ENCODE assay signal across 1 cellular context in genomic region chr7:22696672-22697071, GRCh38.
TF ChIP-seq lines count a peak whose summit lies in the region.

No MANE protein-coding gene starts in this region.

TF ChIP-seq in K562, 482 proteins besides CTCF, POLR2A, EP300 and RAD21 (continued from another document):
- TF ChIP-seq PCBP2 (IDR thresholded peaks at IDR 0.05; ENCODE audit: low read depth, low read length, poor library complexity, severe bottlenecking) (no peak), KAT7 (CRISPR knock-in tag; IDR thresholded peaks at IDR 0.05; ENCODE audit: borderline replicate concordance) (no peak), SMARCC2 (IDR thresholded peaks at IDR 0.05; ENCODE audit: low read depth) (peak; percentile 19; the same call in 1 of the 2 replicates), RFX5 (IDR thresholded peaks at IDR 0.05; ENCODE audit: low read depth, low read length) (no peak), PTRF (tag; IDR thresholded peaks at IDR 0.05) (no peak), NCOA1 (IDR thresholded peaks at IDR 0.05; ENCODE audit: low read depth) (no peak), TFAP4 (CRISPR knock-in tag; IDR thresholded peaks at IDR 0.05; ENCODE audit: borderline replicate concordance) (no peak), NFATC3 (IDR thresholded peaks at IDR 0.05) (no peak), TCF7L2 (IDR thresholded peaks at IDR 0.05; ENCODE audit: low read depth, low read length) (no peak), SNRNP70 (optimal IDR thresholded peaks at IDR 0.05; ENCODE audit: low read depth, low read length) (no peak), SMARCB1 (IDR thresholded peaks at IDR 0.05; ENCODE audit: insufficient read length, low read depth) (no peak), DNMT1 (IDR thresholded peaks at IDR 0.05) (no peak), CCAR2 (IDR thresholded peaks at IDR 0.05; ENCODE audit: low read depth, low read length) (no peak), CBX1 (IDR thresholded peaks at IDR 0.05; ENCODE audit: low read depth) (no peak), HMGXB4 (CRISPR knock-in tag; IDR thresholded peaks at IDR 0.05) (no peak), FOXK1 (CRISPR knock-in tag; IDR thresholded peaks at IDR 0.05; ENCODE audit: borderline replicate concordance) (no peak), ETV1 (tag; conservative IDR thresholded peaks at IDR 0.05; ENCODE audit: low read depth) (no peak), CREB1 (IDR thresholded peaks at IDR 0.05) (no peak), CREB1 (CRISPR knock-in tag; IDR thresholded peaks at IDR 0.05) (no peak), PTTG1 (tag; IDR thresholded peaks at IDR 0.05; ENCODE audit: low read depth) (no peak), HDGF (IDR thresholded peaks at IDR 0.05) (no peak; the same call in 1 of the 2 replicates), SRSF7 (optimal IDR thresholded peaks at IDR 0.05; ENCODE audit: low read depth, low read length) (no peak), ZBTB17 (CRISPR knock-in tag; IDR thresholded peaks at IDR 0.05) (peak; percentile 52; the same call in 1 of the 2 replicates), ZNF518B (CRISPR knock-in tag; IDR thresholded peaks at IDR 0.05) (no peak), ATF7 (IDR thresholded peaks at IDR 0.05) (peak; percentile 41; the same call in 1 of the 2 replicates), MBD1 (CRISPR knock-in tag; IDR thresholded peaks at IDR 0.05) (no peak), ZNF592 (IDR thresholded peaks at IDR 0.05) (peak; percentile 73), SMARCA4 (IDR thresholded peaks at IDR 0.05) (peak; percentile 84), BRD9 (IDR thresholded peaks at IDR 0.05; ENCODE audit: low read depth, partially characterized antibody) (no peak), HDAC6 (IDR thresholded peaks at IDR 0.05; ENCODE audit: low read depth, low read length) (no peak), CHD1 (IDR thresholded peaks at IDR 0.05; ENCODE audit: low read length) (no peak), ZFX (CRISPR knock-in tag; IDR thresholded peaks at IDR 0.05) (peak; percentile 31; the same call in 1 of the 2 replicates), ZNF239 (CRISPR knock-in tag; IDR thresholded peaks at IDR 0.05) (no peak), FOSL1 (tag; conservative IDR thresholded peaks at IDR 0.05) (peak; percentile 66), TBL1XR1 (IDR thresholded peaks at IDR 0.05; ENCODE audit: low read length in 2 of 2) (no peak), POLR2H (tag; IDR thresholded peaks at IDR 0.05; ENCODE audit: low read depth) (no peak; the same call in 1 of the 2 replicates), ILF3 (IDR thresholded peaks at IDR 0.05; ENCODE audit: borderline replicate concordance) (no peak), SNIP1 (IDR thresholded peaks at IDR 0.05; ENCODE audit: low read depth) (no peak), KHSRP (IDR thresholded peaks at IDR 0.05) (no peak), ARID1B (IDR thresholded peaks at IDR 0.05) (peak; percentile 87), YY1 (IDR thresholded peaks at IDR 0.05; ENCODE audit: borderline replicate concordance in 1 of 3, control insufficient read depth in 1 of 3, extremely low read depth in 1 of 3, insufficient read depth in 3 of 3, insufficient read length in 1 of 3, insufficient replicate concordance in 2 of 3, low read depth in 1 of 3, low read length in 2 of 3) (peak in 1 of 3 experiments; percentile 85), FOXA3 (CRISPR knock-in tag; conservative IDR thresholded peaks at IDR 0.05 in 1 of 2, IDR thresholded peaks at IDR 0.05 in 1 of 2) (no peak), PYGO2 (tag; IDR thresholded peaks at IDR 0.05) (no peak), TSC22D4 (tag; IDR thresholded peaks at IDR 0.05) (no peak), ZNF76 (CRISPR knock-in tag; IDR thresholded peaks at IDR 0.05; ENCODE audit: borderline replicate concordance) (0 out of 2 replicates have a peak, but pooled peaks have one; percentile 20), CCNT2 (IDR thresholded peaks at IDR 0.05; ENCODE audit: borderline replicate concordance, extremely low read depth, insufficient read length, low read depth, low read length) (no peak), NFYB (IDR thresholded peaks at IDR 0.05; ENCODE audit: extremely low read depth, insufficient read length) (no peak), PHB2 (IDR thresholded peaks at IDR 0.05; ENCODE audit: low read depth) (no peak; the same call in 1 of the 2 replicates), PHF8 (IDR thresholded peaks at IDR 0.05; ENCODE audit: borderline replicate concordance, low read length) (no peak), NFIC (IDR thresholded peaks at IDR 0.05) (peak; percentile 33; the same call in 1 of the 2 replicates)
TF ChIP-seq in K562: peak in this region for 71.
